2 cellular contexts compared by ENCODE assay signal in the genomic region with DNA sequence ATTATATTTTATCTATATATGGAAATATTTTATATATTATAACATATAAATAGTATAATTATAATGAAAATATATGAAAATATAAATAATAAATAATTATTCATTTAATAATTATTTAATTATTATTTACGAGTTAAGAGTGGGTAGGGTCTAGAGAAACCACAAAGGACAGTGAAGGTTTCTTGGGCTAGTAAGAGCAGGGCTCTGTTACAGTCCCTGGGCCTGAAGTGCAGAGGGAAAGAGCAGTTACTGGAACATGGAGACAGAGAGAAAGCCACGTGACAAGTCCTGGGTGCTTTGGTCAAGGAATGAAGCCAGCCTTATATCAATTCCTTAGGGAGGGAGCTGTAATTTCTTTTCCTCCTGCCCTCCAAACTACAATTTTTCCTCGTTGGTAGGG.
TF ChIP-seq lines count a peak whose summit lies in the region.

No MANE protein-coding gene starts in this region.

TF ChIP-seq in GM23338, 12 proteins besides CTCF, POLR2A, EP300 and RAD21 (continued from another document):
- TF ChIP-seq REST (IDR thresholded peaks at IDR 0.05; ENCODE audit: unreplicated experiment) (no peak), ZNF331 (CRISPR knock-in tag; IDR thresholded peaks at IDR 0.05; ENCODE audit: low read depth) (no peak), ZNF462 (CRISPR knock-in tag; IDR thresholded peaks at IDR 0.05) (no peak), POLR2AphosphoS5 (IDR thresholded peaks at IDR 0.05; ENCODE audit: low read depth) (no peak)

TF ChIP-seq in K562, 482 proteins besides CTCF, POLR2A, EP300 and RAD21 (continued from another document):
- TF ChIP-seq USF2 (CRISPR knock-in tag; IDR thresholded peaks at IDR 0.05) (peak; percentile 49), USF1 (CRISPR knock-in tag; IDR thresholded peaks at IDR 0.05) (peak; percentile 40; the same call in 1 of the 2 replicates), SMARCC2 (IDR thresholded peaks at IDR 0.05; ENCODE audit: low read depth) (no peak), TFE3 (CRISPR knock-in tag; IDR thresholded peaks at IDR 0.05) (peak; percentile 23; the same call in 1 of the 2 replicates)
